8 cellular contexts compared by ENCODE assay signal in the genomic region with DNA sequence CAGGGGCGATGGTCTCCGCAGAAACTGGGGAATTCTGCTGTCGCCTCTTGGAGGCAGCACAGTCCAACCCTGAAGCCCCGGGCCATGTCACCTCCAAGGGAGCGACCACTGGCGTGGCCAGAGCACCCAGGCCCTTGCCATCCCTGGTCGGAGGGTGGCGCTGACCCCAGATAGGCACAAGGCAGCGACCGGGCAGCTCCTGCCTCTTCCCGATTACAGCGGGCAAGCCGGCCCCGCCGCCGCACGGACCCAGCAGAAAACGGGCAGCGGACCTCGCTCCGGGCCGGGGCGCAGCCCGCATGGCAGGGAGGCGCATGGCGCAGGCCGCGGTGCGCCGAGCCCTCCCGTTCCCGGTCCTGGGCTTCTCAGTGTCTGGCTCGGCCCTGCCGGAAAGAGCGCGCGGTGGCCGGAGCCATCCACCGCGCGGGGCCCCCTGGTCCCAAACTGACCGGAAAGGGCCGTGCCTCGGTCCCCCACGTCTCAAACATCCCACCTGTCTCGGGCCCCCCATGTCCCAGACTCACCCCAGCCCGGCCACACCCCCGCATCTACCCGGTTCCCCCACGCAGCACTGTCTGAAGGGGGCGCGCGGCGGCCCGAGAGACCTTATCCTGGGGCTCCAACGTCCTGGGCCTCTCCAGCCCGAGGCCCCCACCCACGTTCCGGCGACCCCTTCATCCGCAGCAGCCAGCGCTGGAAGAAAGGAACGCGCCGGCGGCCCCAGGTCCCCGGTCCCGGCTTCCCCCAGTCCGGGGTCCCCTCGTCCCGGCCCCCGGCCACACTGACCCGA. TPM values are rescaled to one million over a fixed set of nuclear protein-coding genes. Genes with fewer than 3 reads are reported as not detected.
DNase-seq lines count a peak whose midpoint lies in the region; ATAC-seq and TF ChIP-seq lines count a peak whose summit lies in the region.

No MANE protein-coding gene starts in this region.

- ATAC-seq in HG03378 (IDR thresholded peaks at IDR 0.05; ENCODE audit: unreplicated experiment), result no peak

- H3K4me3 ChIP-seq in MG63 (peak overlapping the region; percentile 66), right atrium auricular region (peak overlapping the region; percentile 29 to 55), sigmoid colon (peak overlapping the region; percentile 12 to 47 (median 38))

- peak in 1 of 2 donors; percentile 52 for TF ChIP-seq CTCF in right atrium auricular region (IDR thresholded peaks at IDR 0.05)
- no peak for TF ChIP-seq CTCF in sigmoid colon (IDR thresholded peaks at IDR 0.05)

- H3K4me1 ChIP-seq in right atrium auricular region (peaks cover 0 to 32% of the 10 kb centered on the region in 2 donors), sigmoid colon (peaks cover 0 to 27% (median 22%) of the 10 kb centered on the region in 4 donors)

- H3K36me3 ChIP-seq in MG63 (peaks cover 18% of the 10 kb centered on the region), right atrium auricular region (peaks cover 11% of the 10 kb centered on the region), sigmoid colon (peaks cover 5 to 19% (median 10%) of the 10 kb centered on the region in 4 donors)

- H3K27ac ChIP-seq in right atrium auricular region (peak overlapping the region in 1 of 2 donors; percentile 16), sigmoid colon (peak overlapping the region in 3 of 4 donors; percentile 8 to 58 (median 51))

- no peak for TF ChIP-seq EP300 in sigmoid colon (IDR thresholded peaks at IDR 0.05)

- intact Hi-C loops in sigmoid colon (cut with DNase I), result no loop called here

- H3K27me3 ChIP-seq in MG63 (no peaks in the 10 kb centered on the region), right atrium auricular region (no peaks in the 10 kb centered on the region), sigmoid colon (peaks cover 19 to 50% (median 32%) of the 10 kb centered on the region in 3 donors)

- H3K9me3 ChIP-seq in MG63, result 0 out of 2 replicates have a peak, but pooled peaks cover 2% of the 10 kb centered on the region
- no peaks in the 10 kb centered on the region for H3K9me3 ChIP-seq in right atrium auricular region
- H3K9me3 ChIP-seq in sigmoid colon, result no peaks in the 10 kb centered on the region

- no peak for TF ChIP-seq POLR2A in sigmoid colon (IDR thresholded peaks at IDR 0.05)

- WGBS in sigmoid colon, 2 donors, result 1% methylated on average over 73 of the region's 73 CpGs

- DNase-seq in GF-D8 (lab: John Stamatoyannopoulos, UW) (peak; percentile 17), MG63 (peak; percentile 82), amniotic stem cell (lab: John Stamatoyannopoulos, UW) (peak; percentile 22), right atrium auricular region (ENCODE audit: low spot score) (no peak), sigmoid colon (no peak), mucosa of gallbladder (ENCODE audit: low spot score) (no peak), HT-29 (ENCODE audit: low spot score) (no peak)

RNA-seq across cellular contexts. Expression of a gene that starts 0.7 kb away (rescaled TPM):
- total RNA-seq in MG63 (2014; rRNA removed; shearing (Covaris generic); ENCODE audit: low replicate concordance), result 8.4 and 9.9 TPM in 2 replicates
- total RNA-seq in right atrium auricular region, result 1 to 10 TPM in 1 of 2 donors, under 1 TPM in 1; 0.79 to 1.6 TPM
- total RNA-seq in sigmoid colon, result 1 to 10 TPM in 2 of 4 donors, under 1 TPM in 2; 0.36 to 3.6 (median 1.1) TPM
- under 1 TPM in 1 of 3 donors, not detected in 2; 0.70 TPM for polyA plus RNA-seq in sigmoid colon
- total RNA-seq in mucosa of gallbladder, result 1.8 TPM
- total RNA-seq in HT-29 (2014; rRNA removed; shearing (Covaris generic)), result not detected in 2 replicates

RNA-seq across cellular contexts. Expression of a gene that starts 24.0 kb away (rescaled TPM):
- 528 and 780 TPM in 2 replicates for total RNA-seq in MG63 (2014; rRNA removed; shearing (Covaris generic); ENCODE audit: low replicate concordance)
- total RNA-seq in right atrium auricular region (100 to 1,000 TPM; 168 to 209 TPM), sigmoid colon (100 to 1,000 TPM; 130 to 198 (median 157) TPM), mucosa of gallbladder (183 TPM)
- polyA plus RNA-seq in sigmoid colon, result 100 to 1,000 TPM; 269 to 346 (median 280) TPM
- 290 and 317 TPM in 2 replicates for total RNA-seq in HT-29 (2014; rRNA removed; shearing (Covaris generic))

RNA-seq across cellular contexts. Expression of a gene that starts 24.3 kb away (rescaled TPM):
- total RNA-seq in MG63 (2014; rRNA removed; shearing (Covaris generic); ENCODE audit: low replicate concordance), result 142 and 214 TPM in 2 replicates
- 10 to 100 TPM; 22.1 to 31.9 TPM for total RNA-seq in right atrium auricular region
- total RNA-seq in sigmoid colon, result 10 to 100 TPM; 32.7 to 39.6 (median 38.4) TPM
- 10 to 100 TPM; 35.4 to 51.1 (median 46.1) TPM for polyA plus RNA-seq in sigmoid colon
- total RNA-seq in mucosa of gallbladder, result 34.2 TPM
- total RNA-seq in HT-29 (2014; rRNA removed; shearing (Covaris generic)), result 69.4 and 81.8 TPM in 2 replicates

RNA-seq across cellular contexts. Expression of a gene that starts 45.8 kb away (rescaled TPM):
- 137 and 145 TPM in 2 replicates for total RNA-seq in MG63 (2014; rRNA removed; shearing (Covaris generic); ENCODE audit: low replicate concordance)
- total RNA-seq in right atrium auricular region (10 to 100 TPM; 13.6 to 39.8 TPM), sigmoid colon (10 to 100 TPM; 15.7 to 36.3 (median 31.8) TPM), mucosa of gallbladder (24.5 TPM)
- polyA plus RNA-seq in sigmoid colon, result 10 to 100 TPM in 1 of 3 donors, 1 to 10 TPM in 2; 6.2 to 22.8 (median 6.6) TPM
- total RNA-seq in HT-29 (2014; rRNA removed; shearing (Covaris generic)), result 6.9 and 7.5 TPM in 2 replicates

Comparison
In these comparisons a context has a peak if more than half of its experiments do, and no peak if none do; other contexts are left out.
1. DNase-seq: peak in GF-D8 (single experiment), MG63 (single experiment) and amniotic stem cell (single experiment); none in right atrium auricular region (single experiment), sigmoid colon (single experiment), mucosa of gallbladder (single experiment) and HT-29 (single experiment).
2. Peak in every context shown above with its lines, with median percentiles within 50 percentile points of each other: H3K4me3 ChIP-seq.